ENCODE assay signal across 12 cellular contexts in genomic region chr5:67773439-67773988, GRCh38.
DNase-seq lines count a peak whose midpoint lies in the region; ATAC-seq and TF ChIP-seq lines count a peak whose summit lies in the region.
"Had no signal": no experiment of that assay in that cellular context is flagged by ENCODE, and none has a peak within 500 bp of the region (broad histone marks: within the 10 kb centered on the region; RNA-seq: fewer than 3 reads in every experiment).

No MANE protein-coding gene starts in this region.

- WGBS in ovary, 3 donors = 89 to 90% (median 90%) methylated on average over 3 of the region's 3 CpGs

- CTCF ChIA-PET in RWPE1 (lab: Yijun Ruan, JAX) = no interaction called here

- peaks cover 4% of the 10 kb centered on the region for H3K27me3 Mint-ChIP-seq in activated naive CD8-positive, alpha-beta T cell treated with anti-CD3 and anti-CD28 coated beads, Interleukin-2, amount 50 U/mL, for 24 hours
- H3K27me3 Mint-ChIP-seq in naive thymus-derived CD8-positive, alpha-beta T cell = peaks cover 0 to 5% (median 3%) of the 10 kb centered on the region in 5 donors

- no peaks in the 10 kb centered on the region for H3K36me3 Mint-ChIP-seq in activated naive CD8-positive, alpha-beta T cell treated with anti-CD3 and anti-CD28 coated beads, Interleukin-2, amount 50 U/mL, for 24 hours (ENCODE audit: low read depth)
- no peaks in the 10 kb centered on the region for H3K36me3 Mint-ChIP-seq in naive thymus-derived CD8-positive, alpha-beta T cell
- H3K36me3 Mint-ChIP-seq: CD8-positive, alpha-beta T cell; naive B cell had no signal

- TF ChIP-seq POLR2A in ovary (IDR thresholded peaks at IDR 0.05) = no peak

- H2AFZ ChIP-seq in neuron (ENCODE audit: low read depth, low read length) = peak overlapping the region; percentile 59

- TF ChIP-seq CTCF in RWPE1 (conservative IDR thresholded peaks at IDR 0.05; ENCODE audit: low read depth) (no peak), foreskin fibroblast (IDR thresholded peaks at IDR 0.05; ENCODE audit: low read depth, low read length) (no peak), ovary (IDR thresholded peaks at IDR 0.05) (no peak)

- intact Hi-C loops in ovary (cut with DNase I) = no loop called here

- peaks cover 2% of the 10 kb centered on the region for H3K4me1 Mint-ChIP-seq in activated naive CD8-positive, alpha-beta T cell treated with anti-CD3 and anti-CD28 coated beads, Interleukin-2, amount 50 U/mL, for 24 hours
- no peaks in the 10 kb centered on the region for H3K4me1 Mint-ChIP-seq in naive thymus-derived CD8-positive, alpha-beta T cell
- H3K4me1 Mint-ChIP-seq: naive B cell had no signal

- H3K4me3 ChIP-seq in foreskin fibroblast (ENCODE audit: low read depth in 1 of 2, low read length in 2 of 2) (no peak overlapping the region), neuron (ENCODE audit: low read length) (no peak overlapping the region), ovary (no peak overlapping the region)

- peak; percentile 12 for DNase-seq in COR-L47 (lab: John Stamatoyannopoulos, UW)
- peak; percentile 24 for DNase-seq in RWPE1 (ENCODE audit: low spot score)
- DNase-seq in foreskin fibroblast = peak; percentile 28 to 65
- no peak for DNase-seq in ovary
- DNase-seq in activated naive CD8-positive, alpha-beta T cell treated with anti-CD3 and anti-CD28 coated beads, Interleukin-2, amount 50 U/mL, for 24 hours = no peak
- DNase-seq in naive thymus-derived CD8-positive, alpha-beta T cell = no peak
- DNase-seq: activated CD8-positive, alpha-beta T cell treated with anti-CD3 and anti-CD28 coated beads, Interleukin-2, amount 10 ng/mL, durations not matched to agents 7 days and 5 days; CD8-positive, alpha-beta T cell; HFFc6; naive B cell had no signal

- H3K27me3 ChIP-seq in neuron (ENCODE audit: insufficient read depth, low read length) (no peaks in the 10 kb centered on the region), ovary (no peaks in the 10 kb centered on the region)

- H3K36me3 ChIP-seq in neuron (ENCODE audit: insufficient read depth, low read length) = no peaks in the 10 kb centered on the region
- H3K36me3 ChIP-seq in ovary = no peaks in the 10 kb centered on the region

- H3K9me3 ChIP-seq in neuron (ENCODE audit: low read length) (no peaks in the 10 kb centered on the region), ovary (no peaks in the 10 kb centered on the region)

- POLR2A ChIA-PET in RWPE1 (lab: Yijun Ruan, JAX; ENCODE audit: low non-redundant PET) = no interaction called here
- POLR2A ChIA-PET in naive thymus-derived CD8-positive, alpha-beta T cell (lab: Charles Lee) = no interaction called here

- H3K27ac Mint-ChIP-seq in activated naive CD8-positive, alpha-beta T cell treated with anti-CD3 and anti-CD28 coated beads, Interleukin-2, amount 50 U/mL, for 24 hours = no peak overlapping the region
- peak overlapping the region in 1 of 10 donors; percentile 16 for H3K27ac Mint-ChIP-seq in naive thymus-derived CD8-positive, alpha-beta T cell
- H3K27ac Mint-ChIP-seq: activated CD8-positive, alpha-beta T cell treated with anti-CD3 and anti-CD28 coated beads, Interleukin-2, amount 10 ng/mL, durations not matched to agents 7 days and 5 days; CD8-positive, alpha-beta T cell; HFFc6; naive B cell had no signal

- H3K27ac ChIP-seq in RWPE1 (no peak overlapping the region), ovary (no peak overlapping the region)

- H3K4me1 ChIP-seq in neuron (ENCODE audit: insufficient read depth, low read length) (peaks cover 17% of the 10 kb centered on the region), ovary (ENCODE audit: insufficient read depth) (no peaks in the 10 kb centered on the region)

- no peak overlapping the region for H3K4me3 Mint-ChIP-seq in activated naive CD8-positive, alpha-beta T cell treated with anti-CD3 and anti-CD28 coated beads, Interleukin-2, amount 50 U/mL, for 24 hours
- no peak overlapping the region for H3K4me3 Mint-ChIP-seq in naive thymus-derived CD8-positive, alpha-beta T cell
- H3K4me3 Mint-ChIP-seq: activated CD8-positive, alpha-beta T cell treated with anti-CD3 and anti-CD28 coated beads, Interleukin-2, amount 10 ng/mL, durations not matched to agents 7 days and 5 days; CD8-positive, alpha-beta T cell; HFFc6; naive B cell had no signal

- H3K9me3 Mint-ChIP-seq in activated naive CD8-positive, alpha-beta T cell treated with anti-CD3 and anti-CD28 coated beads, Interleukin-2, amount 50 U/mL, for 24 hours = no peaks in the 10 kb centered on the region
- H3K9me3 Mint-ChIP-seq in naive thymus-derived CD8-positive, alpha-beta T cell = peaks cover 0 to 17% (median 0%) of the 10 kb centered on the region in 9 donors
- H3K9me3 Mint-ChIP-seq: CD8-positive, alpha-beta T cell; HFFc6 had no signal

- TF ChIP-seq EP300 in ovary (IDR thresholded peaks at IDR 0.05) = no peak

- no peak for ATAC-seq in activated naive CD8-positive, alpha-beta T cell treated with anti-CD3 and anti-CD28 coated beads, Interleukin-2, amount 50 U/mL, for 24 hours
- no peak for ATAC-seq in GM21390 (IDR thresholded peaks at IDR 0.05; ENCODE audit: unreplicated experiment)
- ATAC-seq in naive thymus-derived CD8-positive, alpha-beta T cell = no peak
- ATAC-seq: activated CD8-positive, alpha-beta T cell treated with anti-CD3 and anti-CD28 coated beads, Interleukin-2, amount 10 ng/mL, durations not matched to agents 7 days and 5 days; CD8-positive, alpha-beta T cell had no signal

Comparison
In these comparisons a context has a peak if more than half of its experiments do, and no peak if none do; other contexts are left out.
1. DNase-seq: peak in COR-L47 (single experiment), RWPE1 (single experiment) and foreskin fibroblast (2 of 2); none in ovary (0 of 5), activated naive CD8-positive, alpha-beta T cell treated with anti-CD3 and anti-CD28 coated beads, Interleukin-2, amount 50 U/mL, for 24 hours (single experiment) and naive thymus-derived CD8-positive, alpha-beta T cell (0 of 10).